12 cellular contexts compared by ENCODE assay signal in genomic region chr11:47636331-47636730, GRCh38. TPM values are rescaled to one million over a fixed set of nuclear protein-coding genes. Genes with fewer than 3 reads are reported as not detected.
"Had no signal": no experiment of that assay in that cellular context is flagged by ENCODE, and none has a peak within 500 bp of the region (broad histone marks: within the 10 kb centered on the region; RNA-seq: fewer than 3 reads in every experiment).

No MANE protein-coding gene starts in this region.

RNA-seq across cellular contexts. Expression of gene C1QTNF4, which starts 42.1 kb away (rescaled TPM):
- total RNA-seq: left ventricle myocardium superior had no signal
- polyA plus RNA-seq: keratinocyte, mammary epithelial cell had no signal

RNA-seq across cellular contexts. Expression of gene FAM180B, which starts 49.9 kb away (rescaled TPM):
- total RNA-seq: kidney, kidney epithelial cell, left lobe of liver, left lung, left ventricle myocardium superior, liver, lung microvascular endothelial cell, mammary epithelial cell, mononuclear cell had no signal
- polyA plus RNA-seq: hepatocyte, immature natural killer cell, keratinocyte, liver, mammary epithelial cell had no signal
